Comparison of ENCODE assay signal across 11 cellular contexts in genomic region chr10:13776861-13777301, GRCh38.
A peak's percentile ranks its signal among the peaks of the same experiment; 100 is the strongest.
DNase-seq lines count a peak whose midpoint lies in the region; ATAC-seq, FAIRE-seq and TF ChIP-seq lines count a peak whose summit lies in the region.
"Had no signal": no experiment of that assay in that cellular context is flagged by ENCODE, and none has a peak within 500 bp of the region (broad histone marks: within the 10 kb centered on the region; RNA-seq: fewer than 3 reads in every experiment).

No MANE protein-coding gene starts in this region.

- no peaks in the 10 kb centered on the region for H3K4me1 Mint-ChIP-seq in activated CD8-positive, alpha-beta T cell treated with anti-CD3 and anti-CD28 coated beads for 36 hours (ENCODE audit: low read depth)

- no peaks in the 10 kb centered on the region for H3K9me3 Mint-ChIP-seq in activated CD8-positive, alpha-beta T cell treated with anti-CD3 and anti-CD28 coated beads for 36 hours
- H3K9me3 Mint-ChIP-seq: stimulated activated naive CD8-positive, alpha-beta T cell treated with anti-CD3 and anti-CD28 coated beads, Interleukin-15, Interleukin-2, amounts not matched to agents 100 ng/mL and 50 ng/mL, for 24 hours had no signal

- POLR2A ChIA-PET in RWPE1 (lab: Yijun Ruan, JAX; ENCODE audit: low non-redundant PET), result no interaction called here
- POLR2A ChIA-PET in activated CD8-positive, alpha-beta T cell treated with anti-CD3 and anti-CD28 coated beads for 36 hours (lab: Charles Lee), result interaction anchor here (1.0 to 1.2 kb wide), 2 partner anchors 33 to 409 kb away, joined by 3 read pairs; no protein-coding TSS in a partner anchor

- ATAC-seq in HG02610 (IDR thresholded peaks at IDR 0.05; ENCODE audit: unreplicated experiment) (peak; percentile 66), GM19467 (IDR thresholded peaks at IDR 0.05; ENCODE audit: unreplicated experiment) (no peak)
- no peak for ATAC-seq in activated CD8-positive, alpha-beta T cell treated with anti-CD3 and anti-CD28 coated beads for 36 hours

- H3K27me3 Mint-ChIP-seq in activated CD8-positive, alpha-beta T cell treated with anti-CD3 and anti-CD28 coated beads for 36 hours, result peaks cover 3% of the 10 kb centered on the region

- no peaks in the 10 kb centered on the region for H3K36me3 Mint-ChIP-seq in activated CD8-positive, alpha-beta T cell treated with anti-CD3 and anti-CD28 coated beads for 36 hours (ENCODE audit: low read depth)

- intact Hi-C loops in posterior vena cava (cut with DNase I), result loop anchor here in 1 of 2 donors (1.0 kb wide), 1 partner anchor 120 kb away; no protein-coding TSS in a partner anchor
- intact Hi-C loops in activated CD8-positive, alpha-beta T cell treated with anti-CD3 and anti-CD28 coated beads for 36 hours (cut with micrococcal nuclease), result no loop called here

- CTCF ChIA-PET in RWPE1 (lab: Yijun Ruan, JAX), result interaction anchor here (0.7 to 2.1 kb wide), 7 partner anchors 114 to 571 kb away, joined by 3 to 9 read pairs (median 6); no protein-coding TSS in a partner anchor
- CTCF ChIA-PET in activated CD8-positive, alpha-beta T cell treated with anti-CD3 and anti-CD28 coated beads for 36 hours (lab: Charles Lee), result interaction anchor here (0.7 to 2.1 kb wide), 15 partner anchors 10 to 405 kb away, joined by 3 to 15 read pairs (median 4); partner anchors contain the start of gene PRPF18

- no peak for DNase-seq in GM12892 (ENCODE audit: insufficient read length)
- DNase-seq in RWPE1 (ENCODE audit: low spot score), result no peak
- DNase-seq in kidney glomerular epithelial cell (lab: John Stamatoyannopoulos, UW), result peak; percentile 13
- DNase-seq in posterior vena cava (ENCODE audit: low spot score), result no peak
- DNase-seq in DMS153 treated with DMSO at 0.1 percent for 48 hours (lab: John Stamatoyannopoulos, UW; ENCODE audit: unreplicated experiment), result no peak
- no peak for DNase-seq in activated CD8-positive, alpha-beta T cell treated with anti-CD3 and anti-CD28 coated beads for 36 hours
- DNase-seq: effector memory CD4-positive, alpha-beta T cell; GDM1 had no signal

- no peak for TF ChIP-seq CTCF in RWPE1 (conservative IDR thresholded peaks at IDR 0.05; ENCODE audit: low read depth)
- TF ChIP-seq CTCF in activated CD8-positive, alpha-beta T cell treated with anti-CD3 and anti-CD28 coated beads for 36 hours (IDR thresholded peaks at IDR 0.05), result no peak

- no peak for TF ChIP-seq POLR2A in GM12892 (IDR thresholded peaks at IDR 0.05; ENCODE audit: low read depth, low read length)

- FAIRE-seq in GM12892 (lab: Jason Lieb, UNC), result peak; percentile 89

- H3K27ac ChIP-seq in RWPE1, result peak overlapping the region; percentile 32; the same call in 1 of the 2 replicates

- no peak overlapping the region for H3K27ac Mint-ChIP-seq in activated CD8-positive, alpha-beta T cell treated with anti-CD3 and anti-CD28 coated beads for 36 hours
- H3K27ac Mint-ChIP-seq: stimulated activated naive CD8-positive, alpha-beta T cell treated with anti-CD3 and anti-CD28 coated beads, Interleukin-15, Interleukin-2, amounts not matched to agents 100 ng/mL and 50 ng/mL, for 24 hours had no signal

- no peak overlapping the region for H3K4me3 Mint-ChIP-seq in activated CD8-positive, alpha-beta T cell treated with anti-CD3 and anti-CD28 coated beads for 36 hours
- H3K4me3 Mint-ChIP-seq: stimulated activated naive CD8-positive, alpha-beta T cell treated with anti-CD3 and anti-CD28 coated beads, Interleukin-15, Interleukin-2, amounts not matched to agents 100 ng/mL and 50 ng/mL, for 24 hours had no signal
